In the genomic region with DNA sequence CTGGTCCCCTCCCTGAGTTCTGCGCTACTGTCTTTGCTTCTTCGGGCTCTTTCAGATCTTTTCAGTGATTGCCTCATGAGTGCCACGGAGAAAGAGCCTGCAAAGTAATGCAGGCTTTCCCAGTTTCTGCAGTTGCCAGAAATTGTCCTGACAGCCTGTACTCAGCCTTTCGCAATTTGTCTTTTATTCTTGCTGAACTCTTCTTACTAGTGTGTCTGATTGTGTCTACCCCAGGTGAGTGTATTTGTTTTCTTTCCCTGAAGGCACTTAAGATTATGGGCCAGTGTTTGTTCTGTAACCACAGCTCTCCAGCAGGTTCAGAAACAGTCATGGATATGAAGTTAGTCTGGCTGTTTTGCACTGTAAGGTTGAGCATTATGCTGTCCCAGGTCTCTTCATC, we compare ENCODE assay signal across 11 cellular contexts. TPM values are rescaled to one million over a fixed set of nuclear protein-coding genes. Genes with fewer than 3 reads are reported as not detected.
A peak's percentile ranks its signal among the peaks of the same experiment; 100 is the strongest.
DNase-seq lines count a peak whose midpoint lies in the region; ATAC-seq, FAIRE-seq and TF ChIP-seq lines count a peak whose summit lies in the region.
"Had no signal": no experiment of that assay in that cellular context is flagged by ENCODE, and none has a peak within 500 bp of the region (broad histone marks: within the 10 kb centered on the region; RNA-seq: fewer than 3 reads in every experiment).

No MANE protein-coding gene starts in this region.

- no peaks in the 10 kb centered on the region for H3K27me3 ChIP-seq in K562 (ENCODE audit: control insufficient read depth in 2 of 2, insufficient read depth in 2 of 2, low read length in 2 of 2)

- H3K4me1 ChIP-seq in K562 (replicated peaks in 1 of 2; ENCODE audit: control insufficient read depth in 2 of 2, insufficient read depth in 2 of 2, low read length in 2 of 2) = peaks cover 7 to 8% of the 10 kb centered on the region in 2 experiments; a peak in 3 of 5 replicates

- no peak overlapping the region for H3K27ac ChIP-seq in K562 (ENCODE audit: extremely low read depth, low read depth, low read length)

- no peaks in the 10 kb centered on the region for H3K9me3 Mint-ChIP-seq in natural killer cell
- H3K9me3 Mint-ChIP-seq in natural killer cell treated with Interleukin-12 subunit alpha and Interleukin-12 subunit beta and Interleukin-15 and Interleukin-18, amount 100 ng/mL, for 72 hours = no peaks in the 10 kb centered on the region
- H3K9me3 Mint-ChIP-seq in stimulated activated effector memory CD8-positive, alpha-beta T cell treated with anti-CD3 and anti-CD28 coated beads, Interleukin-12 subunit alpha, Interleukin-12 subunit beta, amount 100 ng/mL, for 72 hours = no peaks in the 10 kb centered on the region

- no peak for TF ChIP-seq RAD21 in K562 (CRISPR knock-in tag; conservative IDR thresholded peaks at IDR 0.05 in 1 of 2, IDR thresholded peaks at IDR 0.05 in 1 of 2)

- CTCF ChIA-PET in K562 (lab: Yijun Ruan, JAX; ENCODE audit: low intra/inter-chr PET ratio) = no interaction called here

- H4K20me1 ChIP-seq in K562 (replicated peaks; ENCODE audit: control insufficient read depth, insufficient read depth, low read length) = peaks cover 36% of the 10 kb centered on the region

- no peak for TF ChIP-seq EP300 in K562 (IDR thresholded peaks at IDR 0.05; ENCODE audit: low read length)

- WGBS in K562 (ENCODE audit: insufficient coverage, low coverage, missing lambda C conversion rate) = 26% methylated on average over 4 of the region's 4 CpGs

- no peak for TF ChIP-seq POLR2A in K562 (conservative IDR thresholded peaks at IDR 0.05)

- BruUV-seq in K562 (replicated peaks; lab: Mats Ljungman, UMichigan) = no TSS peak

- peaks cover 59 to 65% of the 10 kb centered on the region in 2 donors for H3K4me1 Mint-ChIP-seq in natural killer cell
- H3K4me1 Mint-ChIP-seq in natural killer cell treated with Interleukin-12 subunit alpha and Interleukin-12 subunit beta and Interleukin-15 and Interleukin-18, amount 100 ng/mL, for 72 hours (ENCODE audit: low read depth in 2 of 2) = peaks cover 44 to 56% of the 10 kb centered on the region in 2 donors
- peaks cover 50% of the 10 kb centered on the region for H3K4me1 Mint-ChIP-seq in stimulated activated effector memory CD8-positive, alpha-beta T cell treated with anti-CD3 and anti-CD28 coated beads, Interleukin-12 subunit alpha, Interleukin-12 subunit beta, amount 100 ng/mL, for 72 hours

- in situ Hi-C loops in K562 (cut with MboI) = no loop called here

- H3K4me2 ChIP-seq in K562 (ENCODE audit: insufficient read depth, low read length) = no peak overlapping the region

- intact Hi-C loops in natural killer cell (cut with micrococcal nuclease) (no loop called here), K562 (cut with micrococcal nuclease) (no loop called here)

- H3K4me3 ChIP-seq in K562 = no peak overlapping the region

- no peak for FAIRE-seq in K562 (lab: Jason Lieb, UNC)
- FAIRE-seq: TTC549 had no signal

- H3K36me3 ChIP-seq in K562 (ENCODE audit: control insufficient read depth, insufficient read depth, low read length) = no peaks in the 10 kb centered on the region

- POLR2A ChIA-PET in K562 (lab: Yijun Ruan, JAX) = interaction anchor here (0.6 to 1.8 kb wide), 4 partner anchors 7 to 14 kb away, joined by 3 to 8 read pairs (median 5); no protein-coding TSS in a partner anchor

- H3K27me3 Mint-ChIP-seq in natural killer cell (ENCODE audit: low read depth in 2 of 2) = no peaks in the 10 kb centered on the region
- no peaks in the 10 kb centered on the region for H3K27me3 Mint-ChIP-seq in natural killer cell treated with Interleukin-12 subunit alpha and Interleukin-12 subunit beta and Interleukin-15 and Interleukin-18, amount 100 ng/mL, for 72 hours
- H3K27me3 Mint-ChIP-seq: activated naive CD8-positive, alpha-beta T cell treated with anti-CD3 and anti-CD28 coated beads, Interleukin-2, amount 10 ng/mL, durations not matched to agents 7 days and 5 days had no signal

- peaks cover 89% of the 10 kb centered on the region for H3K79me2 ChIP-seq in K562 (ENCODE audit: control insufficient read depth, insufficient read depth, low read length)

- H3K9ac ChIP-seq in K562 (ENCODE audit: insufficient read depth in 1 of 2, low read depth in 2 of 2, low read length in 2 of 2) = no peak overlapping the region; a peak in 1 of 4 replicates

- TF ChIP-seq CTCF in natural killer cell (IDR thresholded peaks at IDR 0.05) (no peak), K562 (IDR thresholded peaks at IDR 0.05 in 2 of 3, conservative IDR thresholded peaks at IDR 0.05 in 1 of 3; ENCODE audit: insufficient read depth in 2 of 3, low read depth in 1 of 3, low read length in 3 of 3) (no peak)

- no peak overlapping the region for H3K4me3 Mint-ChIP-seq in natural killer cell
- no peak overlapping the region for H3K4me3 Mint-ChIP-seq in natural killer cell treated with Interleukin-12 subunit alpha and Interleukin-12 subunit beta and Interleukin-15 and Interleukin-18, amount 100 ng/mL, for 72 hours
- no peak overlapping the region for H3K4me3 Mint-ChIP-seq in stimulated activated effector memory CD8-positive, alpha-beta T cell treated with anti-CD3 and anti-CD28 coated beads, Interleukin-12 subunit alpha, Interleukin-12 subunit beta, amount 100 ng/mL, for 72 hours
- H3K4me3 Mint-ChIP-seq: activated naive CD8-positive, alpha-beta T cell treated with anti-CD3 and anti-CD28 coated beads, Interleukin-2, amount 10 ng/mL, durations not matched to agents 7 days and 5 days had no signal

- peak overlapping the region; percentile 5 to 76 for H3K27ac Mint-ChIP-seq in natural killer cell
- H3K27ac Mint-ChIP-seq in natural killer cell treated with Interleukin-12 subunit alpha and Interleukin-12 subunit beta and Interleukin-15 and Interleukin-18, amount 100 ng/mL, for 72 hours = peak overlapping the region in 1 of 2 donors; percentile 11
- no peak overlapping the region for H3K27ac Mint-ChIP-seq in stimulated activated effector memory CD8-positive, alpha-beta T cell treated with anti-CD3 and anti-CD28 coated beads, Interleukin-12 subunit alpha, Interleukin-12 subunit beta, amount 100 ng/mL, for 72 hours
- H3K27ac Mint-ChIP-seq: activated naive CD8-positive, alpha-beta T cell treated with anti-CD3 and anti-CD28 coated beads, Interleukin-2, amount 10 ng/mL, durations not matched to agents 7 days and 5 days had no signal

- no peak for ATAC-seq in natural killer cell
- no peak for ATAC-seq in natural killer cell treated with Interleukin-12 subunit alpha and Interleukin-12 subunit beta and Interleukin-15 and Interleukin-18, amount 100 ng/mL, for 72 hours
- ATAC-seq in K562 = peak; percentile 67
- ATAC-seq in left lobe of liver = peak; percentile 90
- no peak for ATAC-seq in stimulated activated effector memory CD8-positive, alpha-beta T cell treated with anti-CD3 and anti-CD28 coated beads, Interleukin-12 subunit alpha, Interleukin-12 subunit beta, amount 100 ng/mL, for 72 hours

- peaks cover 5% of the 10 kb centered on the region for H3K9me1 ChIP-seq in K562 (ENCODE audit: control insufficient read depth, insufficient read depth, low read length)

- no peaks in the 10 kb centered on the region for H3K36me3 Mint-ChIP-seq in natural killer cell
- no peaks in the 10 kb centered on the region for H3K36me3 Mint-ChIP-seq in natural killer cell treated with Interleukin-12 subunit alpha and Interleukin-12 subunit beta and Interleukin-15 and Interleukin-18, amount 100 ng/mL, for 72 hours
- no peaks in the 10 kb centered on the region for H3K36me3 Mint-ChIP-seq in stimulated activated effector memory CD8-positive, alpha-beta T cell treated with anti-CD3 and anti-CD28 coated beads, Interleukin-12 subunit alpha, Interleukin-12 subunit beta, amount 100 ng/mL, for 72 hours

- H2AFZ ChIP-seq in K562 (ENCODE audit: low read depth, low read length) = no peak overlapping the region

- DNase-seq in natural killer cell (no peak), K562 (ENCODE audit: extremely low read depth in 1 of 4, low spot score in 3 of 4) (no peak), left lobe of liver (ENCODE audit: low spot score) (no peak), foreskin melanocyte (no peak), NCI-H1048 (lab: John Stamatoyannopoulos, UW) (no peak), NCI-H526 treated with DMSO at 0.1 percent for 48 hours (lab: John Stamatoyannopoulos, UW) (no peak)
- no peak for DNase-seq in natural killer cell treated with Interleukin-12 subunit alpha and Interleukin-12 subunit beta and Interleukin-15 and Interleukin-18, amount 100 ng/mL, for 72 hours (ENCODE audit: low spot score)
- DNase-seq in stimulated activated effector memory CD8-positive, alpha-beta T cell treated with anti-CD3 and anti-CD28 coated beads, Interleukin-12 subunit alpha, Interleukin-12 subunit beta, amount 100 ng/mL, for 72 hours (ENCODE audit: low spot score in 2 of 2) = no peak
- DNase-seq: activated naive CD8-positive, alpha-beta T cell treated with anti-CD3 and anti-CD28 coated beads, Interleukin-2, amount 10 ng/mL, durations not matched to agents 7 days and 5 days; stimulated activated CD4-positive, alpha-beta T cell treated with anti-CD3 and anti-CD28 coated beads, Interleukin-2, amount 100 ng/mL, for 48 hours had no signal

- no peaks in the 10 kb centered on the region for H3K9me3 ChIP-seq in K562 (replicated peaks; ENCODE audit: control insufficient read depth, insufficient read depth, low read depth, low read length)

TF ChIP-seq in K562, 482 proteins besides CTCF, POLR2A, EP300 and RAD21:
- TF ChIP-seq CEBPB (tag; IDR thresholded peaks at IDR 0.05) (peak; percentile 51; the same call in 1 of the 2 replicates), BRD9 (IDR thresholded peaks at IDR 0.05; ENCODE audit: low read depth, partially characterized antibody) (no peak)

RNA-seq across cellular contexts. Expression of a gene that starts 47.1 kb away (rescaled TPM):
- total RNA-seq in natural killer cell (10 to 100 TPM; 39.4 to 49.3 (median 48.1) TPM), K562 (2014; rRNA removed) (10.5 and 11.7 TPM in 2 replicates), K562 (2014; rRNA removed; fragmentation: Illumina TruSeq; extraction: Trizol) (8.5 and 9.2 TPM in 2 replicates), K562 (2015; rRNA removed; fragmentation: Illumina TruSeq; extraction: Trizol) (9.7 and 10.6 TPM in 2 replicates), K562 (2021) (23.8 and 24.6 TPM in 2 replicates), left lobe of liver (10.6 TPM)
- total RNA-seq in natural killer cell treated with Interleukin-12 subunit alpha and Interleukin-12 subunit beta and Interleukin-15 and Interleukin-18, amount 100 ng/mL, for 72 hours = 10 to 100 TPM; 28.0 to 50.9 TPM
- total RNA-seq in K562 (2011; cell fraction: chromatin; rRNA removed; ENCODE audit: low replicate concordance) = 72.1 and 83.0 TPM in 2 replicates
- 38.9 and 45.9 TPM in 2 replicates for total RNA-seq in K562 (2011; cell fraction: nucleolus; rRNA removed)
- total RNA-seq in K562 (2011; cell fraction: nucleoplasm; rRNA removed) = 36.3 and 46.0 TPM in 2 replicates
- polyA plus RNA-seq in K562 (2011; rRNA removed) (5.3 and 5.7 TPM in 2 replicates), K562 (2014; fragmentation: Illumina TruSeq; extraction: Trizol) (15.3 and 16.2 TPM in 2 replicates), K562 (2014; fragmentation: Nextera tagmentation; extraction: Ambion mirVana) (under 1 TPM; 0.46 to 0.55 TPM), K562 (2014; rRNA removed) (9.5 and 9.6 TPM in 2 replicates)
- 6.2 and 7.3 TPM in 2 replicates for polyA plus RNA-seq in K562 (2011; cell fraction: cytosol; rRNA removed)
- polyA plus RNA-seq in K562 (2011; cell fraction: nucleus; rRNA removed) = 15.6 and 25.6 TPM in 2 replicates
- polyA plus RNA-seq in K562 (2012) = 15.9 and 16.0 TPM in 2 replicates
- 13.8 and 14.6 TPM in 2 replicates for polyA minus RNA-seq in K562 (2011; rRNA and poly(A)+ RNA removed)
- polyA minus RNA-seq in K562 (2011; cell fraction: cytosol; rRNA and poly(A)+ RNA removed) = 16.5 and 17.6 TPM in 2 replicates
- polyA minus RNA-seq in K562 (2011; cell fraction: nucleus; rRNA and poly(A)+ RNA removed) = 16.0 and 19.1 TPM in 2 replicates

Comparison
In these comparisons a context has a peak if more than half of its experiments do, and no peak if none do; other contexts are left out.
1. ATAC-seq: peak in K562 (single experiment) and left lobe of liver (single experiment); none in natural killer cell (0 of 3), natural killer cell treated with Interleukin-12 subunit alpha and Interleukin-12 subunit beta and Interleukin-15 and Interleukin-18, amount 100 ng/mL, for 72 hours (0 of 2) and stimulated activated effector memory CD8-positive, alpha-beta T cell treated with anti-CD3 and anti-CD28 coated beads, Interleukin-12 subunit alpha, Interleukin-12 subunit beta, amount 100 ng/mL, for 72 hours (single experiment).